ENCODE assay signal across 11 cellular contexts in the genomic region with DNA sequence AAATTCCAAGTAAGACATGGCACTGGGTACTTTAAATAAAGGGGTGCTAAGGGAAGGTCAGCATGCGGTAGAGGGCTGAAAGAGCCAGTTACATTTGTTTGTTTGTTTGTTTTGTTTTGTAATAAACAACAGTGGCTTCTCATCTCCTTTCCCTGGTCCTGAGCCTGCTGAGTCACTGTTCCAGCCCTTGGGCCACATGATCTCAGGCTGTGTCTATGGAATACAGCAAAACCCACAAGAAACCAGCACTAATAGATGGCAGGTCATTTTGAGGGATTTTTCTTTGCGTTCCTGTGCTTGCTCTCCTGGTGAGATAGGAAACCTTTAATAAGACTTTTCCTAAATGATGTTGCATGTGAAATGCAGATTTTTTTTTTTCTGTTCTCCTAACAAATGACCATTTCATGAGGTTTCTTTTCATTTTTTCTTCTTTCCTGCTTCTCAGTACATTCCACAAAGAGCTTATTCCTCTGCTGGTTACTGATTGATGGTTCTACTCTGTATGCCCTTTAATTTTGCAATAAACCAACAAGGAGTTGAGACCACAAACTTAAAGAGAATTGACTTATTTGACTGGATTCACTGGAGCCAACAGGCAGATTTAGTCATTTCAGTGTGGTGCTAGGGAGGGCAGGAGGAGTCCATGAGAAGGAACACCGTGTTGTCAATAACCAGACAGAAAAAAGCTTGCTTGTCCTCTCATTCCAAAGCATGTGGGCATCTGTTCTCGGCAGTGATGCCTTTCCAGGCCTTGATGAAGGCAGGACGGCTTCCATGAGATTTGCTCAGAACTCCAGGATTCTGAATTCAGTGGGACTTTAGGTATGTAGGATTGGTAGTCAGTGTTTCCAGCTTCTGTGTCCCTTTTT.
DNase-seq lines count a peak whose midpoint lies in the region; ATAC-seq and TF ChIP-seq lines count a peak whose summit lies in the region.
"Had no signal": no experiment of that assay in that cellular context is flagged by ENCODE, and none has a peak within 500 bp of the region (broad histone marks: within the 10 kb centered on the region; RNA-seq: fewer than 3 reads in every experiment).

No MANE protein-coding gene starts in this region.

- DNase-seq in foreskin fibroblast (peak; percentile 50 to 76), superior temporal gyrus (ENCODE audit: extremely low spot score) (no peak)
- no peak for DNase-seq in naive thymus-derived CD4-positive, alpha-beta T cell
- DNase-seq in central memory CD4-positive, alpha-beta T cell: no peak
- DNase-seq: activated naive CD4-positive, alpha-beta T cell treated with anti-CD3 and anti-CD28 coated beads, Interleukin-2, amount 10 ng/mL, durations not matched to agents 7 days and 5 days; RPMI8226; stimulated activated CD4-positive, alpha-beta T cell treated with anti-CD3 and anti-CD28 coated beads, Interleukin-4, amount 100 ng/mL, for 4 hours had no signal

- H3K4me1 Mint-ChIP-seq in stimulated activated memory B cell treated with anti-CD40 and anti-IgM and Interleukin-4, amounts not matched to agents 10 μg/mL and 1 μg/mL and 100 μg/mL, for 72 hours: peaks cover 93% of the 10 kb centered on the region
- H3K4me1 Mint-ChIP-seq in naive thymus-derived CD4-positive, alpha-beta T cell: peaks cover 34 to 87% (median 74%) of the 10 kb centered on the region in 7 donors

- ATAC-seq in SK-N-SH treated with all-trans-retinoic acid at 6 μM for 48 hours: peak; percentile 43; the same call in 1 of the 3 replicates
- ATAC-seq in stimulated activated memory B cell treated with anti-CD40 and anti-IgM and Interleukin-4, amounts not matched to agents 10 μg/mL and 1 μg/mL and 100 μg/mL, for 72 hours: no peak
- no peak for ATAC-seq in naive thymus-derived CD4-positive, alpha-beta T cell
- no peak for ATAC-seq in HG02571 (IDR thresholded peaks at IDR 0.05; ENCODE audit: unreplicated experiment)

- intact Hi-C loops in naive thymus-derived CD4-positive, alpha-beta T cell (cut with micrococcal nuclease): no loop called here

- CTCF ChIA-PET in naive thymus-derived CD4-positive, alpha-beta T cell (lab: Charles Lee): interaction anchor here (1.4 kb wide), 1 partner anchor 10 kb away, joined by 4 read pairs; no protein-coding TSS in a partner anchor

- H3K36me3 ChIP-seq in naive thymus-derived CD4-positive, alpha-beta T cell (ENCODE audit: control insufficient read depth in 2 of 3, insufficient read depth in 3 of 3, low read length in 3 of 3): no peaks in the 10 kb centered on the region

- H3K27me3 Mint-ChIP-seq in stimulated activated memory B cell treated with anti-CD40 and anti-IgM and Interleukin-4, amounts not matched to agents 10 μg/mL and 1 μg/mL and 100 μg/mL, for 72 hours: no peaks in the 10 kb centered on the region
- H3K27me3 Mint-ChIP-seq in naive thymus-derived CD4-positive, alpha-beta T cell: no peaks in the 10 kb centered on the region
- H3K27me3 Mint-ChIP-seq: activated naive CD4-positive, alpha-beta T cell treated with anti-CD3 and anti-CD28 coated beads, Interleukin-2, amount 10 ng/mL, durations not matched to agents 7 days and 5 days had no signal

- peak overlapping the region; percentile 69 for H3K4me3 Mint-ChIP-seq in stimulated activated memory B cell treated with anti-CD40 and anti-IgM and Interleukin-4, amounts not matched to agents 10 μg/mL and 1 μg/mL and 100 μg/mL, for 72 hours
- no peak overlapping the region for H3K4me3 Mint-ChIP-seq in naive thymus-derived CD4-positive, alpha-beta T cell
- H3K4me3 Mint-ChIP-seq: activated naive CD4-positive, alpha-beta T cell treated with anti-CD3 and anti-CD28 coated beads, Interleukin-2, amount 10 ng/mL, durations not matched to agents 7 days and 5 days had no signal

- no peaks in the 10 kb centered on the region for H3K9me3 Mint-ChIP-seq in stimulated activated memory B cell treated with anti-CD40 and anti-IgM and Interleukin-4, amounts not matched to agents 10 μg/mL and 1 μg/mL and 100 μg/mL, for 72 hours
- H3K9me3 Mint-ChIP-seq in naive thymus-derived CD4-positive, alpha-beta T cell: peaks cover 0 to 2% (median 0%) of the 10 kb centered on the region in 11 donors
- H3K9me3 Mint-ChIP-seq: activated naive CD4-positive, alpha-beta T cell treated with anti-CD3 and anti-CD28 coated beads, Interleukin-2, amount 10 ng/mL, durations not matched to agents 7 days and 5 days had no signal

- POLR2A ChIA-PET in naive thymus-derived CD4-positive, alpha-beta T cell (lab: Charles Lee): interaction anchor here (0.9 to 1.0 kb wide), 2 partner anchors 228 to 510 kb away, joined by 3 to 4 read pairs; no protein-coding TSS in a partner anchor

- peak overlapping the region; percentile 96 for H3K27ac Mint-ChIP-seq in stimulated activated memory B cell treated with anti-CD40 and anti-IgM and Interleukin-4, amounts not matched to agents 10 μg/mL and 1 μg/mL and 100 μg/mL, for 72 hours
- H3K27ac Mint-ChIP-seq in naive thymus-derived CD4-positive, alpha-beta T cell: peak overlapping the region in 4 of 9 donors; percentile 17 to 72 (median 36)
- H3K27ac Mint-ChIP-seq: activated naive CD4-positive, alpha-beta T cell treated with anti-CD3 and anti-CD28 coated beads, Interleukin-2, amount 10 ng/mL, durations not matched to agents 7 days and 5 days had no signal

- no peak overlapping the region for H3K27ac ChIP-seq in naive thymus-derived CD4-positive, alpha-beta T cell (ENCODE audit: low read depth, low read length)

- no peak for TF ChIP-seq CTCF in foreskin fibroblast (IDR thresholded peaks at IDR 0.05; ENCODE audit: low read depth, low read length)

- no peak overlapping the region for H3K4me3 ChIP-seq in foreskin fibroblast (ENCODE audit: low read depth in 1 of 2, low read length in 2 of 2)
- H3K4me3 ChIP-seq in naive thymus-derived CD4-positive, alpha-beta T cell (ENCODE audit: low read length): no peak overlapping the region

- peaks cover 17 to 60% of the 10 kb centered on the region in 2 donors for H3K4me1 ChIP-seq in naive thymus-derived CD4-positive, alpha-beta T cell (ENCODE audit: control insufficient read depth in 2 of 2, insufficient read depth in 2 of 2, low read length in 2 of 2)

- peaks cover 8% of the 10 kb centered on the region for H3K36me3 Mint-ChIP-seq in stimulated activated memory B cell treated with anti-CD40 and anti-IgM and Interleukin-4, amounts not matched to agents 10 μg/mL and 1 μg/mL and 100 μg/mL, for 72 hours
- H3K36me3 Mint-ChIP-seq in naive thymus-derived CD4-positive, alpha-beta T cell: peaks cover 0 to 8% (median 0%) of the 10 kb centered on the region in 5 donors

- no peaks in the 10 kb centered on the region for H3K27me3 ChIP-seq in naive thymus-derived CD4-positive, alpha-beta T cell (ENCODE audit: control insufficient read depth in 2 of 2, insufficient read depth in 2 of 2, low read length in 2 of 2)

- no peaks in the 10 kb centered on the region for H3K9me3 ChIP-seq in naive thymus-derived CD4-positive, alpha-beta T cell (ENCODE audit: control insufficient read depth in 2 of 3, low read length in 3 of 3)

- peak; percentile 30 for TF ChIP-seq POLR2A in GM18526 (IDR thresholded peaks at IDR 0.05; ENCODE audit: extremely low read depth, insufficient read length)

TF ChIP-seq in SK-N-SH treated with all-trans-retinoic acid at 6 μM for 48 hours, 23 proteins besides CTCF, POLR2A, EP300 and RAD21 (continues in another document):
- TF ChIP-seq, protein P1, sequence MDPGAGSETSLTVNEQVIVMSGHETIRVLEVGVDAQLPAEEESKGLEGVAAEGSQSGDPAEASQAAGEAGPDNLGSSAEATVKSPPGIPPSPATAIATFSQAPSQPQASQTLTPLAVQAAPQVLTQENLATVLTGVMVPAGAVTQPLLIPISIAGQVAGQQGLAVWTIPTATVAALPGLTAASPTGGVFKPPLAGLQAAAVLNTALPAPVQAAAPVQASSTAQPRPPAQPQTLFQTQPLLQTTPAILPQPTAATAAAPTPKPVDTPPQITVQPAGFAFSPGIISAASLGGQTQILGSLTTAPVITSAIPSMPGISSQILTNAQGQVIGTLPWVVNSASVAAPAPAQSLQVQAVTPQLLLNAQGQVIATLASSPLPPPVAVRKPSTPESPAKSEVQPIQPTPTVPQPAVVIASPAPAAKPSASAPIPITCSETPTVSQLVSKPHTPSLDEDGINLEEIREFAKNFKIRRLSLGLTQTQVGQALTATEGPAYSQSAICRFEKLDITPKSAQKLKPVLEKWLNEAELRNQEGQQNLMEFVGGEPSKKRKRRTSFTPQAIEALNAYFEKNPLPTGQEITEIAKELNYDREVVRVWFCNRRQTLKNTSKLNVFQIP (CRISPR knock-in tag; IDR thresholded peaks at IDR 0.05; ENCODE audit: borderline replicate concordance, low read depth): no peak
- TF ChIP-seq, protein P2, sequence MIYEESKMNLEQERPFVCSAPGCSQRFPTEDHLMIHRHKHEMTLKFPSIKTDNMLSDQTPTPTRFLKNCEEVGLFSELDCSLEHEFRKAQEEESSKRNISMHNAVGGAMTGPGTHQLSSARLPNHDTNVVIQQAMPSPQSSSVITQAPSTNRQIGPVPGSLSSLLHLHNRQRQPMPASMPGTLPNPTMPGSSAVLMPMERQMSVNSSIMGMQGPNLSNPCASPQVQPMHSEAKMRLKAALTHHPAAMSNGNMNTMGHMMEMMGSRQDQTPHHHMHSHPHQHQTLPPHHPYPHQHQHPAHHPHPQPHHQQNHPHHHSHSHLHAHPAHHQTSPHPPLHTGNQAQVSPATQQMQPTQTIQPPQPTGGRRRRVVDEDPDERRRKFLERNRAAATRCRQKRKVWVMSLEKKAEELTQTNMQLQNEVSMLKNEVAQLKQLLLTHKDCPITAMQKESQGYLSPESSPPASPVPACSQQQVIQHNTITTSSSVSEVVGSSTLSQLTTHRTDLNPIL (CRISPR knock-in tag; IDR thresholded peaks at IDR 0.05; ENCODE audit: low read depth): no peak
- no peak for TF ChIP-seq BACH2 (CRISPR knock-in tag; IDR thresholded peaks at IDR 0.05; ENCODE audit: borderline replicate concordance)
- no peak for TF ChIP-seq ZC3H10 (CRISPR knock-in tag; IDR thresholded peaks at IDR 0.05)
- TF ChIP-seq SNAI2 (CRISPR knock-in tag; IDR thresholded peaks at IDR 0.05): no peak
- TF ChIP-seq GLIS3 (CRISPR knock-in tag; IDR thresholded peaks at IDR 0.05): no peak
- no peak for TF ChIP-seq RARB (CRISPR knock-in tag; IDR thresholded peaks at IDR 0.05)
- TF ChIP-seq OSR1 (CRISPR knock-in tag; IDR thresholded peaks at IDR 0.05): no peak
- no peak for TF ChIP-seq ZFP30 (CRISPR knock-in tag; IDR thresholded peaks at IDR 0.05)
- TF ChIP-seq TOX (CRISPR knock-in tag; IDR thresholded peaks at IDR 0.05; ENCODE audit: borderline replicate concordance): no peak
- no peak for TF ChIP-seq TCF4 (CRISPR knock-in tag; IDR thresholded peaks at IDR 0.05; ENCODE audit: borderline replicate concordance)
- no peak for TF ChIP-seq PPARA (CRISPR knock-in tag; IDR thresholded peaks at IDR 0.05; ENCODE audit: borderline replicate concordance)
- TF ChIP-seq ESRRG (CRISPR knock-in tag; IDR thresholded peaks at IDR 0.05): no peak

Comparison
In these comparisons a context has a peak if more than half of its experiments do, and no peak if none do; other contexts are left out.
1. DNase-seq: peak in foreskin fibroblast (2 of 2); none in superior temporal gyrus (single experiment), naive thymus-derived CD4-positive, alpha-beta T cell (0 of 9) and central memory CD4-positive, alpha-beta T cell (single experiment).